12 cellular contexts compared by ENCODE assay signal in genomic region chr3:189790658-189791057, GRCh38.
DNase-seq lines count a peak whose midpoint lies in the region; ATAC-seq and TF ChIP-seq lines count a peak whose summit lies in the region.
"Had no signal": no experiment of that assay in that cellular context is flagged by ENCODE, and none has a peak within 500 bp of the region (broad histone marks: within the 10 kb centered on the region; RNA-seq: fewer than 3 reads in every experiment).

No MANE protein-coding gene starts in this region.

- no peaks in the 10 kb centered on the region for H3K27me3 Mint-ChIP-seq in GM23338 (ENCODE audit: insufficient read depth, low read depth, poor library complexity)

- TF ChIP-seq POLR2A in suprapubic skin (IDR thresholded peaks at IDR 0.05), result no peak

- ATAC-seq in GM23338 (no peak), esophagus mucosa (peak; percentile 60), HG02938 (IDR thresholded peaks at IDR 0.05; ENCODE audit: unreplicated experiment) (no peak)

- no peaks in the 10 kb centered on the region; the same call in 1 of the 2 replicates for H3K4me1 ChIP-seq in GM23338 (ENCODE audit: insufficient read depth)
- H3K4me1 ChIP-seq in suprapubic skin, result peaks cover 7% of the 10 kb centered on the region

- no peak overlapping the region for H3K27ac Mint-ChIP-seq in GM23338
- H3K27ac Mint-ChIP-seq: natural killer cell had no signal

- no peaks in the 10 kb centered on the region for H3K36me3 Mint-ChIP-seq in GM23338 (ENCODE audit: low read depth)
- H3K36me3 Mint-ChIP-seq: natural killer cell had no signal

- no peak for TF ChIP-seq EP300 in suprapubic skin (IDR thresholded peaks at IDR 0.05)

- no peaks in the 10 kb centered on the region for H3K36me3 ChIP-seq in GM23338 (ENCODE audit: insufficient read depth)
- H3K36me3 ChIP-seq in suprapubic skin, result no peaks in the 10 kb centered on the region

- H3K79me2 ChIP-seq in GM23338 (replicated peaks; ENCODE audit: insufficient read depth), result no peaks in the 10 kb centered on the region

- no peaks in the 10 kb centered on the region for H3K9me3 ChIP-seq in suprapubic skin

- H3K4me3 Mint-ChIP-seq in GM23338, result no peak overlapping the region
- H3K4me3 Mint-ChIP-seq: natural killer cell had no signal

- H3K27me3 ChIP-seq in GM23338 (ENCODE audit: insufficient read depth) (no peaks in the 10 kb centered on the region), suprapubic skin (no peaks in the 10 kb centered on the region)

- no peak for DNase-seq in GM23338 (ENCODE audit: low spot score)
- DNase-seq in NCI-H82 treated with DMSO at 0.1 percent for 48 hours (lab: John Stamatoyannopoulos, UW; ENCODE audit: unreplicated experiment), result peak; percentile 73
- no peak for DNase-seq in suprapubic skin (ENCODE audit: low spot score in 2 of 2)
- no peak for DNase-seq in NCI-H1092 treated with DMSO at 0.1 percent for 48 hours (lab: John Stamatoyannopoulos, UW)
- no peak for DNase-seq in HUDEP-2 (lab: John Stamatoyannopoulos, UW; ENCODE audit: unreplicated experiment in 76 of 76)
- DNase-seq: activated CD4-positive, alpha-beta T cell treated with anti-CD3 and anti-CD28 coated beads for 1 hour; foreskin melanocyte; IMR-90; natural killer cell; NCI-H187 had no signal

- H2AFZ ChIP-seq in GM23338, result peak overlapping the region; percentile 30; the same call in 1 of the 2 replicates

- H3F3A ChIP-seq in GM23338 (replicated peaks; ENCODE audit: low read depth), result no peaks in the 10 kb centered on the region

- no peaks in the 10 kb centered on the region for H4K20me1 ChIP-seq in GM23338 (replicated peaks; ENCODE audit: insufficient read depth)

- peaks cover 20% of the 10 kb centered on the region for H3K4me1 Mint-ChIP-seq in GM23338
- H3K4me1 Mint-ChIP-seq: natural killer cell had no signal

- no peak overlapping the region for H3K4me3 ChIP-seq in GM23338
- H3K4me3 ChIP-seq in suprapubic skin, result peak overlapping the region; percentile 45

- 43% methylated on average over 7 of the region's 7 CpGs for WGBS in suprapubic skin

- no peak overlapping the region for H3K4me2 ChIP-seq in GM23338

- no peaks in the 10 kb centered on the region for H3K9me2 ChIP-seq in GM23338 (ENCODE audit: insufficient read depth)

- TF ChIP-seq CTCF in GM23338 (conservative IDR thresholded peaks at IDR 0.05; ENCODE audit: low read depth in 2 of 2) (no peak), suprapubic skin (IDR thresholded peaks at IDR 0.05) (no peak)

- no peaks in the 10 kb centered on the region for H3K9me3 Mint-ChIP-seq in GM23338

- H3K27ac ChIP-seq in GM23338 (ENCODE audit: low read depth) (no peak overlapping the region), suprapubic skin (peak overlapping the region; percentile 65)

TF ChIP-seq in GM23338, 12 proteins besides CTCF, POLR2A, EP300 and RAD21 (continues in another document):
- TF ChIP-seq EZH2phosphoT487 (IDR thresholded peaks at IDR 0.05; ENCODE audit: unreplicated experiment) (no peak), EZH2 (IDR thresholded peaks at IDR 0.05; ENCODE audit: low read depth, unreplicated experiment) (no peak), POLR2AphosphoS5 (IDR thresholded peaks at IDR 0.05; ENCODE audit: low read depth) (no peak), ZNF331 (CRISPR knock-in tag; IDR thresholded peaks at IDR 0.05; ENCODE audit: low read depth) (no peak), ETS1 (IDR thresholded peaks at IDR 0.05) (no peak), JUNB (IDR thresholded peaks at IDR 0.05; ENCODE audit: unreplicated experiment) (no peak), ZNF462 (CRISPR knock-in tag; IDR thresholded peaks at IDR 0.05) (no peak), ZNF114 (CRISPR knock-in tag; IDR thresholded peaks at IDR 0.05) (no peak), REST (IDR thresholded peaks at IDR 0.05; ENCODE audit: unreplicated experiment) (no peak)
